In the genomic region with DNA sequence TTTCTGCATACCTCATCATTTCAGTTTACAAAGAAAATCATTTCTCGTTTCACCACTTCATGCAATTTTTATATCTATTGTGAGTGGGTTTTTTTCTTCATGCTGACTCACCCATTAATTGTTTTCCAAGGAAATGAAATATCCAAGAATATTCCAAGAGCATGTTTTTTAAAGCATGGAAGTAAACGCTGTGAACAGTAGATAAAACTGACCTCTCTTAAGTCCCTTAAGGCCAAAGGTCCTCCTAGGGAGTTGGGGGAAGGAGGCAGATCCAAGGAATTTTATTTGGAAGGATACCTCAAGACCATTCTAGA, we compare ENCODE assay signal across 8 cellular contexts. TPM values are rescaled to one million over a fixed set of nuclear protein-coding genes. Genes with fewer than 3 reads are reported as not detected.
DNase-seq lines count a peak whose midpoint lies in the region; ATAC-seq and TF ChIP-seq lines count a peak whose summit lies in the region.

No MANE protein-coding gene starts in this region.

- no peak for ATAC-seq in stimulated activated naive CD8-positive, alpha-beta T cell treated with anti-CD3 and anti-CD28 coated beads, Interleukin-15, Interleukin-2, amounts not matched to agents 100 U/mL and 50 U/mL, for 24 hours

- H3K27ac ChIP-seq in mammary epithelial cell (ENCODE audit: insufficient read depth, low read depth, low read length) (peak overlapping the region; percentile 88), mucosa of rectum (ENCODE audit: low read depth in 2 of 2, low read length in 2 of 2) (peak overlapping the region; percentile 88 to 91)

- peak overlapping the region; percentile 92 for H3K9ac ChIP-seq in mammary epithelial cell (ENCODE audit: insufficient read depth, low read length)
- peak overlapping the region; percentile 89 to 96 for H3K9ac ChIP-seq in mucosa of rectum (ENCODE audit: low read depth in 1 of 2, low read length in 2 of 2)

- no peaks in the 10 kb centered on the region for H3K36me3 Mint-ChIP-seq in stimulated activated naive CD8-positive, alpha-beta T cell treated with anti-CD3 and anti-CD28 coated beads, Interleukin-15, Interleukin-2, amounts not matched to agents 100 ng/mL and 50 ng/mL, for 24 hours (ENCODE audit: low read depth)

- H3K4me3 Mint-ChIP-seq in stimulated activated naive CD8-positive, alpha-beta T cell treated with anti-CD3 and anti-CD28 coated beads, Interleukin-15, Interleukin-2, amounts not matched to agents 100 ng/mL and 50 ng/mL, for 24 hours, result peak overlapping the region; percentile 78

- BruUV-seq in mammary epithelial cell (replicated peaks; lab: Mats Ljungman, UMichigan), result no TSS peak

- H4K20me1 ChIP-seq in mammary epithelial cell (ENCODE audit: insufficient read depth, low read length), result no peaks in the 10 kb centered on the region

- H2AFZ ChIP-seq in mammary epithelial cell (ENCODE audit: low read depth, low read length), result peak overlapping the region; percentile 96

- H3K4me2 ChIP-seq in mammary epithelial cell (ENCODE audit: insufficient read depth, low read depth, low read length), result peak overlapping the region; percentile 83

- H3K4me1 ChIP-seq in mammary epithelial cell (ENCODE audit: insufficient read depth, low read length) (peaks cover 23% of the 10 kb centered on the region), mucosa of rectum (ENCODE audit: control insufficient read depth in 2 of 2, insufficient read depth in 2 of 2, low read length in 2 of 2) (peaks cover 11 to 15% of the 10 kb centered on the region in 2 donors)

- TF ChIP-seq CTCF in mammary epithelial cell (conservative IDR thresholded peaks at IDR 0.05 in 1 of 2, IDR thresholded peaks at IDR 0.05 in 1 of 2; ENCODE audit: extremely low read depth in 1 of 2, insufficient read depth in 1 of 2, low read depth in 1 of 2, low read length in 2 of 2), result no peak

- peak overlapping the region; percentile 67 to 86 (median 69) for H3K4me3 ChIP-seq in mammary epithelial cell (replicated peaks in 1 of 3; ENCODE audit: insufficient read depth in 1 of 3, low read depth in 2 of 3, low read length in 3 of 3)
- peak overlapping the region; percentile 86 to 90 for H3K4me3 ChIP-seq in mucosa of rectum (ENCODE audit: low read length in 2 of 2)

- no peaks in the 10 kb centered on the region for H3K27me3 ChIP-seq in mammary epithelial cell (ENCODE audit: insufficient read depth, low read length)
- no peaks in the 10 kb centered on the region for H3K27me3 ChIP-seq in mucosa of rectum (ENCODE audit: control insufficient read depth in 2 of 2, insufficient read depth in 2 of 2, low read length in 2 of 2)

- in situ Hi-C loops in mammary epithelial cell (cut with MboI; ENCODE audit: low sequenced_read_pairs in 2 of 2), result loop anchor here (5.0 to 10.0 kb wide), 3 partner anchors 230 to 295 kb away; no protein-coding TSS in a partner anchor
- in situ Hi-C loops in ACHN (cut with HindIII; ENCODE audit: low pct_ligation_motif_present, low pct_unique_long_range_greater_than_20kb, low sequenced_read_pairs), result loop anchor here (25.0 kb wide), 1 partner anchor 280 kb away; no protein-coding TSS in a partner anchor

- H3K9me3 Mint-ChIP-seq in stimulated activated naive CD8-positive, alpha-beta T cell treated with anti-CD3 and anti-CD28 coated beads, Interleukin-15, Interleukin-2, amounts not matched to agents 100 ng/mL and 50 ng/mL, for 24 hours, result no peaks in the 10 kb centered on the region

- H3K79me2 ChIP-seq in mammary epithelial cell (ENCODE audit: insufficient read depth, low read length), result peaks cover 23% of the 10 kb centered on the region

- dilution Hi-C loops in mammary epithelial cell (cut with HindIII; ENCODE audit: low sequenced_read_pairs), result loop anchor here (25.0 kb wide), 1 partner anchor 230 kb away; no protein-coding TSS in a partner anchor

- CTCF ChIA-PET in mammary epithelial cell (lab: Charles Lee; ENCODE audit: low non-redundant PET), result interaction anchor here (0.6 to 0.9 kb wide), 2 partner anchors 32 to 288 kb away, joined by 3 to 5 read pairs; no protein-coding TSS in a partner anchor

- peaks cover 67% of the 10 kb centered on the region for H3K27me3 Mint-ChIP-seq in stimulated activated naive CD8-positive, alpha-beta T cell treated with anti-CD3 and anti-CD28 coated beads, Interleukin-15, Interleukin-2, amounts not matched to agents 100 ng/mL and 50 ng/mL, for 24 hours

- no peak for DNase-seq in stimulated activated naive CD8-positive, alpha-beta T cell treated with anti-CD3 and anti-CD28 coated beads, Interleukin-15, Interleukin-2, amounts not matched to agents 100 U/mL and 50 U/mL, for 24 hours
- DNase-seq in mammary epithelial cell, result no peak
- no peak for DNase-seq in A172 (ENCODE audit: low spot score)
- DNase-seq in ACHN, result no peak
- DNase-seq in SIG-M5 treated with dmso at 0.1 percent for 504 hours (lab: John Stamatoyannopoulos, UW; ENCODE audit: unreplicated experiment), result no peak
- no peak for DNase-seq in effector CD4-positive, alpha-beta T cell

- H3K4me1 Mint-ChIP-seq in stimulated activated naive CD8-positive, alpha-beta T cell treated with anti-CD3 and anti-CD28 coated beads, Interleukin-15, Interleukin-2, amounts not matched to agents 100 ng/mL and 50 ng/mL, for 24 hours (ENCODE audit: low read depth), result peaks cover 27% of the 10 kb centered on the region

- intact Hi-C loops in mammary epithelial cell (cut with micrococcal nuclease), result loop anchor here (5.0 kb wide), 1 partner anchor 310 kb away; no protein-coding TSS in a partner anchor

- 7% methylated on average over 2 of the region's 2 CpGs for WGBS in mammary epithelial cell (ENCODE audit: low coverage, missing lambda C conversion rate)

- no peaks in the 10 kb centered on the region for H3K9me3 ChIP-seq in mammary epithelial cell (replicated peaks; ENCODE audit: insufficient read depth, low read length)
- no peaks in the 10 kb centered on the region for H3K9me3 ChIP-seq in mucosa of rectum (ENCODE audit: control insufficient read depth in 2 of 2, low read length in 2 of 2)

- H3K36me3 ChIP-seq in mammary epithelial cell (ENCODE audit: insufficient read depth, low read length), result no peaks in the 10 kb centered on the region
- H3K36me3 ChIP-seq in mucosa of rectum (ENCODE audit: control insufficient read depth in 2 of 2, insufficient read depth in 2 of 2, low read length in 2 of 2), result no peaks in the 10 kb centered on the region

- no peak overlapping the region for H3K27ac Mint-ChIP-seq in stimulated activated naive CD8-positive, alpha-beta T cell treated with anti-CD3 and anti-CD28 coated beads, Interleukin-15, Interleukin-2, amounts not matched to agents 100 ng/mL and 50 ng/mL, for 24 hours

RNA-seq across cellular contexts. Expression of a gene that starts 2.6 kb away (rescaled TPM):
- total RNA-seq in mammary epithelial cell, result 10 to 100 TPM; 75.8 to 81.7 TPM
- 60.8 TPM for polyA plus RNA-seq in mammary epithelial cell
- polyA minus RNA-seq in mammary epithelial cell, result 74.3 TPM
- 49.1 and 56.8 TPM in 2 replicates for total RNA-seq in A172 (2014; rRNA removed; shearing (Covaris generic))

RNA-seq across cellular contexts. Expression of a gene that starts 39.8 kb away (rescaled TPM):
- 10 to 100 TPM in 1 of 2 donors, 1 to 10 TPM in 1; 2.3 to 11.3 TPM for total RNA-seq in mammary epithelial cell
- polyA plus RNA-seq in mammary epithelial cell, result 20.2 TPM
- 11.2 TPM for polyA minus RNA-seq in mammary epithelial cell
- total RNA-seq in A172 (2014; rRNA removed; shearing (Covaris generic)), result 2,111 and 2,441 TPM in 2 replicates

Comparison
In these comparisons a context has a peak if more than half of its experiments do, and no peak if none do; other contexts are left out.
1. RNA of a gene that starts 39.8 kb away (total RNA-seq): 2,111 to 2,441 TPM in A172; 2.3 to 11.3 TPM in mammary epithelial cell; every median in the first group is over 100 times any median in the second.